In genomic region chr11:62547691-62548281, GRCh38 we compare ENCODE assay signal across 8 cellular contexts. TPM values are rescaled to one million over a fixed set of nuclear protein-coding genes. Genes with fewer than 3 reads are reported as not detected.
A peak's percentile ranks its signal among the peaks of the same experiment; 100 is the strongest.
DNase-seq lines count a peak whose midpoint lies in the region; ATAC-seq and TF ChIP-seq lines count a peak whose summit lies in the region.

No MANE protein-coding gene starts in this region.

- H3K27me3 Mint-ChIP-seq in effector memory CD8-positive, alpha-beta T cell, result no peaks in the 10 kb centered on the region

- no peak for ATAC-seq in effector memory CD8-positive, alpha-beta T cell (replicated peaks)
- ATAC-seq in mucosa of descending colon, result no peak
- ATAC-seq in HG03045 (IDR thresholded peaks at IDR 0.05; ENCODE audit: unreplicated experiment), result no peak

- H3K9me3 ChIP-seq in mucosa of descending colon, result no peaks in the 10 kb centered on the region
- no peaks in the 10 kb centered on the region for H3K9me3 ChIP-seq in BE2C

- H3K9me3 Mint-ChIP-seq in effector memory CD8-positive, alpha-beta T cell, result no peaks in the 10 kb centered on the region

- peak; percentile 60 for DNase-seq in A172 (ENCODE audit: low spot score)
- peak; percentile 69 for DNase-seq in M059J (ENCODE audit: low read depth)
- DNase-seq in effector memory CD8-positive, alpha-beta T cell, result no peak
- peak in 2 of 3 donors; percentile 43 to 48 for DNase-seq in mucosa of descending colon
- DNase-seq in NCI-H2107 treated with DMSO at 0.1 percent for 48 hours (lab: John Stamatoyannopoulos, UW; ENCODE audit: unreplicated experiment), result no peak
- no peak for DNase-seq in BE2C
- no peak for DNase-seq in NCI-H446 treated with DMSO at 0.1 percent for 48 hours (lab: John Stamatoyannopoulos, UW)

- H3K36me3 ChIP-seq in mucosa of descending colon (ENCODE audit: low read depth) (no peaks in the 10 kb centered on the region), BE2C (no peaks in the 10 kb centered on the region)

- peak overlapping the region; percentile 96 to 98 for H3K4me3 Mint-ChIP-seq in effector memory CD8-positive, alpha-beta T cell

- H3K4me1 Mint-ChIP-seq in effector memory CD8-positive, alpha-beta T cell (ENCODE audit: low read depth in 2 of 2), result peaks cover 51 to 58% of the 10 kb centered on the region in 2 donors

- no peak for TF ChIP-seq CTCF in mucosa of descending colon (IDR thresholded peaks at IDR 0.05)
- TF ChIP-seq CTCF in BE2C (IDR thresholded peaks at IDR 0.05; ENCODE audit: low read depth, low read length), result no peak

- H3K27ac Mint-ChIP-seq in effector memory CD8-positive, alpha-beta T cell, result peak overlapping the region; percentile 97 to 99

- peaks cover 71% of the 10 kb centered on the region for H3K36me3 Mint-ChIP-seq in effector memory CD8-positive, alpha-beta T cell (ENCODE audit: insufficient read depth)

- H3K4me1 ChIP-seq in mucosa of descending colon (ENCODE audit: low read depth) (peaks cover 62% of the 10 kb centered on the region), BE2C (no peaks in the 10 kb centered on the region; the same call in 1 of the 2 replicates)

- peaks cover 6% of the 10 kb centered on the region; the same call in 1 of the 2 replicates for H3K27me3 ChIP-seq in BE2C

- intact Hi-C loops in mucosa of descending colon (cut with DNase I, micrococcal nuclease), result loop anchor here in 1 of 2 donors (10.0 kb wide), 1 partner anchor 153 kb away; no protein-coding TSS in a partner anchor

- no peak overlapping the region for H3K4me3 ChIP-seq in mucosa of descending colon
- no peak overlapping the region for H3K4me3 ChIP-seq in BE2C (ENCODE audit: low read depth, low read length)

RNA-seq across cellular contexts. Expression of gene AHNAK, which starts 1.2 kb away (rescaled TPM):
- total RNA-seq in A172 (2014; rRNA removed; shearing (Covaris generic)), result 298 and 391 TPM in 2 replicates
- total RNA-seq in M059J (2014; rRNA removed; shearing (Covaris generic)), result 51.3 and 141 TPM in 2 replicates
- 1,000 to 10,000 TPM in 1 of 3 donors, 100 to 1,000 TPM in 2; 473 to 1,283 (median 535) TPM for total RNA-seq in mucosa of descending colon
- polyA plus RNA-seq in BE2C (2012; ENCODE audit: insufficient read depth, insufficient read length, low read depth), result 7.4 TPM

RNA-seq across cellular contexts. Expression of gene EEF1G, which starts 25.9 kb away (rescaled TPM):
- 1,294 and 1,343 TPM in 2 replicates for total RNA-seq in A172 (2014; rRNA removed; shearing (Covaris generic))
- total RNA-seq in M059J (2014; rRNA removed; shearing (Covaris generic)), result 940 and 974 TPM in 2 replicates
- total RNA-seq in mucosa of descending colon, result 1,000 to 10,000 TPM; 1,059 to 1,365 (median 1,164) TPM
- 578 TPM for polyA plus RNA-seq in BE2C (2012; ENCODE audit: insufficient read depth, insufficient read length, low read depth)

RNA-seq across cellular contexts. Expression of gene TUT1, which starts 43.5 kb away (rescaled TPM):
- 7.9 and 9.6 TPM in 2 replicates for total RNA-seq in A172 (2014; rRNA removed; shearing (Covaris generic))
- total RNA-seq in M059J (2014; rRNA removed; shearing (Covaris generic)), result 5.2 and 7.6 TPM in 2 replicates
- 10 to 100 TPM; 11.9 to 19.8 (median 13.3) TPM for total RNA-seq in mucosa of descending colon
- 61.8 TPM for polyA plus RNA-seq in BE2C (2012; ENCODE audit: insufficient read depth, insufficient read length, low read depth)

RNA-seq across cellular contexts. Expression of gene MTA2, which starts 53.9 kb away (rescaled TPM):
- total RNA-seq in A172 (2014; rRNA removed; shearing (Covaris generic)), result 114 and 139 TPM in 2 replicates
- 104 and 148 TPM in 2 replicates for total RNA-seq in M059J (2014; rRNA removed; shearing (Covaris generic))
- 10 to 100 TPM; 70.7 to 92.1 (median 89.6) TPM for total RNA-seq in mucosa of descending colon
- polyA plus RNA-seq in BE2C (2012; ENCODE audit: insufficient read depth, insufficient read length, low read depth), result 83.3 TPM

Comparison
In these comparisons a context has a peak if more than half of its experiments do, and no peak if none do; other contexts are left out.
1. DNase-seq: peak in A172 (single experiment), M059J (single experiment) and mucosa of descending colon (2 of 3); none in effector memory CD8-positive, alpha-beta T cell (0 of 3), NCI-H2107 treated with DMSO at 0.1 percent for 48 hours (single experiment), BE2C (single experiment) and NCI-H446 treated with DMSO at 0.1 percent for 48 hours (single experiment).